In the genomic region with DNA sequence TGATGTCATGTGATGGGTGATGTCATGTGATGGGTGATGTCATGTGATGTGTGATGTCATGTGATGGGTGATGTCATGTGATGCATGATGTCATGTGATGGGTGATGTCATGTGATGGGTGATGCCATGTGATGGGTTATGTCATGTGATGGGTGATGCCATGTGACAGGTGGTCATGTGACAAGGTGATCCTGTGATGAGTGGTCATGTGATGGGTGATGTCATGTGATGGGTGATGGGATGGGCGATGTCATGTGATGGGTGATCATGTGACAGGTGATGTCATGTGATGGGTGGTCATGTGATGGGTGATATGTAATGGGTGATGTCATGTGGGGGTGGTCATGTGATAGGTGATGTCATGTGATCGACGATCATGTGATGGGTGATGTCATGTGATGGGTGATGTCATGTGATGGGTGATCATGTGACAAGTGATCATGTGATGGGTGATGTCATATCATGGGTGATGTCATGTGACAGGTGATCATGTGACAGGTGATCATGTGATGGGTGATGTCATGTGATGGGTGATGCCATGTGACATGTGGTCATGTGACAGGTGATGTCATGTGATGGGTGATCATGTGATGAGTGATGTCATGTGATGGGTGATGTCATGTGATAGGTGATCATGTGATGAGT, we compare ENCODE assay signal across 1 cellular context.
A peak's percentile ranks its signal among the peaks of the same experiment; 100 is the strongest.
TF ChIP-seq lines count a peak whose summit lies in the region.

No MANE protein-coding gene starts in this region.

TF ChIP-seq in HEK293, 187 proteins besides CTCF, POLR2A, EP300 and RAD21 (continued from another document and continues in another):
- TF ChIP-seq ZBTB7A (tag by site-specific recombination; IDR thresholded peaks at IDR 0.05; ENCODE audit: low read depth) = peak; percentile 97; the same call in 1 of the 2 replicates
- no peak for TF ChIP-seq ZNF600 (tag by site-specific recombination; IDR thresholded peaks at IDR 0.05)
- TF ChIP-seq, protein P1, sequence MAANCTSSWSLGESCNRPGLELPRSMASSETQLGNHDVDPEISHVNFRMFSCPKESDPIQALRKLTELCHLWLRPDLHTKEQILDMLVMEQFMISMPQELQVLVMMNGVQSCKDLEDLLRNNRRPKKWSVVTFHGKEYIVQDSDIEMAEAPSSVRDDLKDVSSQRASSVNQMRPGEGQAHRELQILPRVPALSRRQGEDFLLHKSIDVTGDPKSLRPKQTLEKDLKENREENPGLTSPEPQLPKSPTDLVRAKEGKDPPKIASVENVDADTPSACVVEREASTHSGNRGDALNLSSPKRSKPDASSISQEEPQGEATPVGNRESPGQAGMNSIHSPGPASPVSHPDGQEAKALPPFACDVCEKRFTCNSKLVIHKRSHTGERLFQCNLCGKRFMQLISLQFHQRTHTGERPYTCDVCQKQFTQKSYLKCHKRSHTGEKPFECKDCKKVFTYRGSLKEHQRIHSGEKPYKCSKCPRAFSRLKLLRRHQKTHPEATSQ (tag by site-specific recombination; IDR thresholded peaks at IDR 0.05) = peak; percentile 95
- TF ChIP-seq INSM2 (tag by site-specific recombination; IDR thresholded peaks at IDR 0.05) = peak; percentile 100
- peak; percentile 79; the same call in 1 of the 2 replicates for TF ChIP-seq ZNF707 (tag by site-specific recombination; IDR thresholded peaks at IDR 0.05)
- peak; percentile 43; the same call in 1 of the 2 replicates for TF ChIP-seq OSR2 (tag by site-specific recombination; IDR thresholded peaks at IDR 0.05)
- peak; percentile 8; the same call in 1 of the 2 replicates for TF ChIP-seq ZNF214 (tag by site-specific recombination; IDR thresholded peaks at IDR 0.05; ENCODE audit: borderline replicate concordance)
- TF ChIP-seq, protein P2, sequence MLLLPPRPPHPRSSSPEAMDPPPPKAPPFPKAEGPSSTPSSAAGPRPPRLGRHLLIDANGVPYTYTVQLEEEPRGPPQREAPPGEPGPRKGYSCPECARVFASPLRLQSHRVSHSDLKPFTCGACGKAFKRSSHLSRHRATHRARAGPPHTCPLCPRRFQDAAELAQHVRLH (tag by site-specific recombination; IDR thresholded peaks at IDR 0.05) = peak; percentile 70; the same call in 1 of the 2 replicates
- TF ChIP-seq HOXC10 (CRISPR knock-in tag; IDR thresholded peaks at IDR 0.05) = no peak
- peak; percentile 90 for TF ChIP-seq BCL11A (tag by site-specific recombination; IDR thresholded peaks at IDR 0.05; ENCODE audit: low read depth)
- peak; percentile 100 for TF ChIP-seq ZBTB21 (tag by site-specific recombination; IDR thresholded peaks at IDR 0.05)
- TF ChIP-seq, protein P3, sequence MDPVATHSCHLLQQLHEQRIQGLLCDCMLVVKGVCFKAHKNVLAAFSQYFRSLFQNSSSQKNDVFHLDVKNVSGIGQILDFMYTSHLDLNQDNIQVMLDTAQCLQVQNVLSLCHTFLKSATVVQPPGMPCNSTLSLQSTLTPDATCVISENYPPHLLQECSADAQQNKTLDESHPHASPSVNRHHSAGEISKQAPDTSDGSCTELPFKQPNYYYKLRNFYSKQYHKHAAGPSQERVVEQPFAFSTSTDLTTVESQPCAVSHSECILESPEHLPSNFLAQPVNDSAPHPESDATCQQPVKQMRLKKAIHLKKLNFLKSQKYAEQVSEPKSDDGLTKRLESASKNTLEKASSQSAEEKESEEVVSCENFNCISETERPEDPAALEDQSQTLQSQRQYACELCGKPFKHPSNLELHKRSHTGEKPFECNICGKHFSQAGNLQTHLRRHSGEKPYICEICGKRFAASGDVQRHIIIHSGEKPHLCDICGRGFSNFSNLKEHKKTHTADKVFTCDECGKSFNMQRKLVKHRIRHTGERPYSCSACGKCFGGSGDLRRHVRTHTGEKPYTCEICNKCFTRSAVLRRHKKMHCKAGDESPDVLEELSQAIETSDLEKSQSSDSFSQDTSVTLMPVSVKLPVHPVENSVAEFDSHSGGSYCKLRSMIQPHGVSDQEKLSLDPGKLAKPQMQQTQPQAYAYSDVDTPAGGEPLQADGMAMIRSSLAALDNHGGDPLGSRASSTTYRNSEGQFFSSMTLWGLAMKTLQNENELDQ (tag by site-specific recombination; IDR thresholded peaks at IDR 0.05; ENCODE audit: low read depth) = no peak
- no peak for TF ChIP-seq ELK4 (IDR thresholded peaks at IDR 0.05; ENCODE audit: borderline replicate concordance, low read depth, low read length)
- no peak for TF ChIP-seq ZNF350 (tag by site-specific recombination; IDR thresholded peaks at IDR 0.05)
- TF ChIP-seq ZNF473 (tag by site-specific recombination; IDR thresholded peaks at IDR 0.05) = peak; percentile 41; the same call in 1 of the 2 replicates
- no peak for TF ChIP-seq ZNF221 (tag by site-specific recombination; IDR thresholded peaks at IDR 0.05; ENCODE audit: borderline replicate concordance)
- peak; percentile 78 for TF ChIP-seq ZNF488 (tag by site-specific recombination; IDR thresholded peaks at IDR 0.05)
- TF ChIP-seq ZNF514 (tag by site-specific recombination; IDR thresholded peaks at IDR 0.05) = peak; percentile 96; the same call in 1 of the 2 replicates
- TF ChIP-seq, protein P4, sequence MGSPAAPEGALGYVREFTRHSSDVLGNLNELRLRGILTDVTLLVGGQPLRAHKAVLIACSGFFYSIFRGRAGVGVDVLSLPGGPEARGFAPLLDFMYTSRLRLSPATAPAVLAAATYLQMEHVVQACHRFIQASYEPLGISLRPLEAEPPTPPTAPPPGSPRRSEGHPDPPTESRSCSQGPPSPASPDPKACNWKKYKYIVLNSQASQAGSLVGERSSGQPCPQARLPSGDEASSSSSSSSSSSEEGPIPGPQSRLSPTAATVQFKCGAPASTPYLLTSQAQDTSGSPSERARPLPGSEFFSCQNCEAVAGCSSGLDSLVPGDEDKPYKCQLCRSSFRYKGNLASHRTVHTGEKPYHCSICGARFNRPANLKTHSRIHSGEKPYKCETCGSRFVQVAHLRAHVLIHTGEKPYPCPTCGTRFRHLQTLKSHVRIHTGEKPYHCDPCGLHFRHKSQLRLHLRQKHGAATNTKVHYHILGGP (tag by site-specific recombination; IDR thresholded peaks at IDR 0.05) = peak; percentile 43
- TF ChIP-seq ZNF274 (IDR thresholded peaks at IDR 0.05; ENCODE audit: low read length) = no peak
- no peak for TF ChIP-seq ZNF274 (tag by site-specific recombination; IDR thresholded peaks at IDR 0.05; ENCODE audit: borderline replicate concordance)
- peak; percentile 100 for TF ChIP-seq ZNF639 (tag by site-specific recombination; IDR thresholded peaks at IDR 0.05)
- TF ChIP-seq ZNF138 (tag by site-specific recombination; IDR thresholded peaks at IDR 0.05; ENCODE audit: borderline replicate concordance) = no peak
- TF ChIP-seq ZBTB20 (tag by site-specific recombination; IDR thresholded peaks at IDR 0.05) = peak; percentile 49; the same call in 1 of the 2 replicates
- TF ChIP-seq PATZ1 (tag by site-specific recombination; IDR thresholded peaks at IDR 0.05) = peak; percentile 71
- TF ChIP-seq GLIS2 (tag by site-specific recombination; IDR thresholded peaks at IDR 0.05) = peak; percentile 51; the same call in 1 of the 2 replicates
- TF ChIP-seq OVOL3 (tag by site-specific recombination; IDR thresholded peaks at IDR 0.05) = peak; percentile 72
- peak; percentile 75; the same call in 1 of the 2 replicates for TF ChIP-seq ZBTB1 (tag by site-specific recombination; IDR thresholded peaks at IDR 0.05)
- no peak; the same call in 1 of the 2 replicates for TF ChIP-seq ZBTB48 (tag by site-specific recombination; IDR thresholded peaks at IDR 0.05)
- no peak for TF ChIP-seq ZNF549 (tag by site-specific recombination; IDR thresholded peaks at IDR 0.05)
- TF ChIP-seq SP7 (tag by site-specific recombination; IDR thresholded peaks at IDR 0.05) = peak; percentile 99
- TF ChIP-seq ZBTB44 (tag by site-specific recombination; IDR thresholded peaks at IDR 0.05) = no peak
- peak; percentile 98 for TF ChIP-seq SALL2 (tag by site-specific recombination; IDR thresholded peaks at IDR 0.05; ENCODE audit: borderline replicate concordance)
- TF ChIP-seq KLF8 (tag by site-specific recombination; IDR thresholded peaks at IDR 0.05) = peak; percentile 100
- TF ChIP-seq ZNF830 (tag by site-specific recombination; IDR thresholded peaks at IDR 0.05; ENCODE audit: low read depth) = no peak
- no peak; the same call in 1 of the 2 replicates for TF ChIP-seq ZNF776 (tag by site-specific recombination; IDR thresholded peaks at IDR 0.05; ENCODE audit: borderline replicate concordance)
- peak; percentile 39; the same call in 1 of the 2 replicates for TF ChIP-seq PRDM4 (tag by site-specific recombination; IDR thresholded peaks at IDR 0.05)
